Comparison of ENCODE assay signal across 18 cellular contexts in genomic region chr20:10658051-10658823, GRCh38. TPM values are rescaled to one million over a fixed set of nuclear protein-coding genes. Genes with fewer than 3 reads are reported as not detected.
DNase-seq lines count a peak whose midpoint lies in the region; ATAC-seq, FAIRE-seq and TF ChIP-seq lines count a peak whose summit lies in the region.
"Had no signal": no experiment of that assay in that cellular context is flagged by ENCODE, and none has a peak within 500 bp of the region (broad histone marks: within the 10 kb centered on the region; RNA-seq: fewer than 3 reads in every experiment).

No MANE protein-coding gene starts in this region.

- H2AFZ ChIP-seq in neural progenitor cell (replicated peaks): no peak overlapping the region
- H2AFZ ChIP-seq: hepatocyte had no signal

- H3K27ac Mint-ChIP-seq in endodermal cell: no peak overlapping the region
- peak overlapping the region; percentile 67 for H3K27ac Mint-ChIP-seq in neural progenitor cell
- no peak overlapping the region for H3K27ac Mint-ChIP-seq in effector memory CD8-positive, alpha-beta T cell
- H3K27ac Mint-ChIP-seq: activated naive CD4-positive, alpha-beta T cell treated with anti-CD3 and anti-CD28 coated beads, Interleukin-2, amount 50 U/mL, for 24 hours had no signal

- H3K4me1 ChIP-seq in endodermal cell (ENCODE audit: control insufficient read depth, insufficient read depth, low read length) (peaks cover 7% of the 10 kb centered on the region), neural progenitor cell (peaks cover 56% of the 10 kb centered on the region), thyroid gland (peaks cover 63 to 97% of the 10 kb centered on the region in 2 donors)

- TF ChIP-seq POLR2A in thyroid gland (IDR thresholded peaks at IDR 0.05): no peak

- peaks cover 50% of the 10 kb centered on the region for H3K4me1 Mint-ChIP-seq in endodermal cell
- peaks cover 89% of the 10 kb centered on the region for H3K4me1 Mint-ChIP-seq in neural progenitor cell
- no peaks in the 10 kb centered on the region for H3K4me1 Mint-ChIP-seq in effector memory CD8-positive, alpha-beta T cell (ENCODE audit: low read depth in 2 of 2)
- H3K4me1 Mint-ChIP-seq: activated naive CD4-positive, alpha-beta T cell treated with anti-CD3 and anti-CD28 coated beads, Interleukin-2, amount 50 U/mL, for 24 hours had no signal

- H3K4me3 ChIP-seq in endodermal cell (ENCODE audit: low read length) (no peak overlapping the region), neural progenitor cell (no peak overlapping the region), thyroid gland (replicated peaks in 1 of 3) (no peak overlapping the region)
- H3K4me3 ChIP-seq: hepatocyte, testis had no signal

- peaks cover 89% of the 10 kb centered on the region for H3K79me2 ChIP-seq in neural progenitor cell (ENCODE audit: low read depth)

- 93 to 100% methylated on average over 8 to 13 of the region's 13 CpGs for WGBS in endodermal cell (ENCODE audit: insufficient coverage in 1 of 2, insufficient read length in 1 of 2), 2 experiments
- 86 to 90% methylated on average over 13 of the region's 13 CpGs for WGBS in thyroid gland, 2 donors

- H3K4me3 Mint-ChIP-seq in endodermal cell (no peak overlapping the region), neural progenitor cell (peak overlapping the region; percentile 38)
- no peak overlapping the region for H3K4me3 Mint-ChIP-seq in effector memory CD8-positive, alpha-beta T cell
- H3K4me3 Mint-ChIP-seq: activated naive CD4-positive, alpha-beta T cell treated with anti-CD3 and anti-CD28 coated beads, Interleukin-2, amount 50 U/mL, for 24 hours had no signal

- no peaks in the 10 kb centered on the region for H3K9me3 ChIP-seq in endodermal cell (ENCODE audit: control insufficient read depth, low read length)
- no peaks in the 10 kb centered on the region for H3K9me3 ChIP-seq in neural progenitor cell (ENCODE audit: low read depth)
- no peaks in the 10 kb centered on the region for H3K9me3 ChIP-seq in thyroid gland
- H3K9me3 ChIP-seq: testis had no signal

- no peak for ATAC-seq in effector memory CD8-positive, alpha-beta T cell (replicated peaks)
- no peak for ATAC-seq in GM19395 (IDR thresholded peaks at IDR 0.05; ENCODE audit: unreplicated experiment)
- ATAC-seq: HCT116 had no signal

- peaks cover 98% of the 10 kb centered on the region for H4K20me1 ChIP-seq in neural progenitor cell (ENCODE audit: low read depth)

- H3K36me3 ChIP-seq in endodermal cell (ENCODE audit: control insufficient read depth, insufficient read depth, low read length): no peaks in the 10 kb centered on the region
- peaks cover 9% of the 10 kb centered on the region for H3K36me3 ChIP-seq in neural progenitor cell
- peaks cover 3 to 12% of the 10 kb centered on the region in 2 donors for H3K36me3 ChIP-seq in thyroid gland

- H3K27me3 ChIP-seq in endodermal cell (ENCODE audit: control insufficient read depth, insufficient read depth, low read length, poor library complexity, severe bottlenecking) (peaks cover 77% of the 10 kb centered on the region), neural progenitor cell (no peaks in the 10 kb centered on the region), thyroid gland (no peaks in the 10 kb centered on the region)
- H3K27me3 ChIP-seq: hepatocyte, testis had no signal

- H3K27ac ChIP-seq in endodermal cell (ENCODE audit: low read depth, low read length): peak overlapping the region; percentile 22
- no peak overlapping the region for H3K27ac ChIP-seq in neural progenitor cell
- peak overlapping the region; percentile 68 to 93 (median 86) for H3K27ac ChIP-seq in thyroid gland
- H3K27ac ChIP-seq: hepatocyte, testis had no signal

- H3K9me3 Mint-ChIP-seq in endodermal cell (peaks cover 5% of the 10 kb centered on the region), neural progenitor cell (no peaks in the 10 kb centered on the region)
- H3K9me3 Mint-ChIP-seq in effector memory CD8-positive, alpha-beta T cell: no peaks in the 10 kb centered on the region
- H3K9me3 Mint-ChIP-seq: activated naive CD4-positive, alpha-beta T cell treated with anti-CD3 and anti-CD28 coated beads, Interleukin-2, amount 50 U/mL, for 24 hours had no signal

- H3K27me3 Mint-ChIP-seq in endodermal cell (ENCODE audit: insufficient read depth) (peaks cover 77% of the 10 kb centered on the region), neural progenitor cell (ENCODE audit: insufficient read depth, low read depth) (peaks cover 6% of the 10 kb centered on the region)
- peaks cover 60 to 73% of the 10 kb centered on the region in 2 donors for H3K27me3 Mint-ChIP-seq in effector memory CD8-positive, alpha-beta T cell

- peak; percentile 75 for FAIRE-seq in RCC 7860 (lab: Jason Lieb, UNC)
- FAIRE-seq: HTR-8/SVneo had no signal

- no peak overlapping the region for H3K9ac ChIP-seq in endodermal cell (ENCODE audit: extremely low read depth, low read length, poor library complexity, severe bottlenecking)
- no peak overlapping the region for H3K9ac ChIP-seq in neural progenitor cell

- peaks cover 56% of the 10 kb centered on the region for H3F3A ChIP-seq in neural progenitor cell (ENCODE audit: low read depth)

- H3K4me2 ChIP-seq in neural progenitor cell: peak overlapping the region; percentile 6
- H3K4me2 ChIP-seq: hepatocyte had no signal

- intact Hi-C loops in thyroid gland (cut with DNase I): no loop called here

- peak; percentile 68 for DNase-seq in RCC 7860 (ENCODE audit: low spot score)
- DNase-seq in endodermal cell: no peak
- no peak for DNase-seq in neural progenitor cell (ENCODE audit: low spot score)
- peak in 1 of 2 donors; percentile 45 for DNase-seq in thyroid gland
- DNase-seq in NCI-H146 treated with DMSO at 0.1 percent for 48 hours (lab: John Stamatoyannopoulos, UW; ENCODE audit: unreplicated experiment): no peak
- no peak for DNase-seq in effector memory CD8-positive, alpha-beta T cell
- DNase-seq: activated CD4-positive, alpha-beta T cell treated with anti-CD3 and anti-CD28 coated beads, Interleukin-2, amount 50 U/mL, for 4 hours; activated T-cell treated with anti-CD3 and anti-CD28 coated beads for 4 hours; mesendoderm; NCI-H1417 treated with DMSO at 0.1 percent for 48 hours; NK-92 treated with Interleukin-12 subunit alpha and Interleukin-12 subunit beta, amount 100 ng/mL, for 24 hours; stimulated activated CD4-positive, alpha-beta T cell treated with anti-CD3 and anti-CD28 coated beads, Interleukin-4, amount 100 ng/mL, for 24 hours; testis had no signal

- TF ChIP-seq CTCF in endodermal cell (conservative IDR thresholded peaks at IDR 0.05) (no peak), neural progenitor cell (IDR thresholded peaks at IDR 0.05) (no peak), thyroid gland (IDR thresholded peaks at IDR 0.05) (no peak)

- H3K36me3 Mint-ChIP-seq in endodermal cell (ENCODE audit: low read depth) (peaks cover 60% of the 10 kb centered on the region), neural progenitor cell (peaks cover 74% of the 10 kb centered on the region)
- peaks cover 2% of the 10 kb centered on the region for H3K36me3 Mint-ChIP-seq in effector memory CD8-positive, alpha-beta T cell (ENCODE audit: insufficient read depth)
- H3K36me3 Mint-ChIP-seq: activated naive CD4-positive, alpha-beta T cell treated with anti-CD3 and anti-CD28 coated beads, Interleukin-2, amount 50 U/mL, for 24 hours had no signal

RNA-seq across cellular contexts. Expression of gene JAG1, which starts 15.6 kb away (rescaled TPM):
- total RNA-seq in endodermal cell (10 to 100 TPM in 1 of 2 donors, 1 to 10 TPM in 1; 6.8 to 19.7 TPM), neural progenitor cell (ENCODE audit: low replicate concordance) (121 and 129 TPM in 2 replicates), thyroid gland (10 to 100 TPM; 41.2 to 67.9 (median 46.2) TPM)
- 88.8 TPM for polyA plus RNA-seq in endodermal cell (2013, experiment 1 of 2)
- polyA plus RNA-seq in endodermal cell (2013, experiment 2 of 2): 76.5 TPM
